Comparison of ENCODE assay signal across 8 cellular contexts in genomic region chr17:1724351-1724868, GRCh38. TPM values are rescaled to one million over a fixed set of nuclear protein-coding genes. Genes with fewer than 3 reads are reported as not detected.
DNase-seq lines count a peak whose midpoint lies in the region; ATAC-seq and TF ChIP-seq lines count a peak whose summit lies in the region.

Gene WDR81 (plus strand): TSS chr17:1724704. CDS start chr17:1724960, 256 bp downstream.

- H3K9ac ChIP-seq in ES-I3 (ENCODE audit: low read depth, low read length) (peak within 1 kb of the TSS; percentile 80), iPS-15b (ENCODE audit: low read depth, low read length) (peak within 1 kb of the TSS; percentile 54)

- ATAC-seq in gastrocnemius medialis: peak; percentile 71 to 78

- intact Hi-C loops in gastrocnemius medialis (cut with DNase I; ENCODE audit: low total_unique reads): no loop called here

- H3K4me3 ChIP-seq in brain microvascular endothelial cell (ENCODE audit: low read depth, low read length) (peak within 1 kb of the TSS; percentile 54), iPS-15b (ENCODE audit: low read depth, low read length) (peak within 1 kb of the TSS; percentile 55), gastrocnemius medialis (peak within 1 kb of the TSS; percentile 62 to 88 (median 76))

- TF ChIP-seq CTCF in VCaP (conservative IDR thresholded peaks at IDR 0.05): no peak
- TF ChIP-seq CTCF in brain microvascular endothelial cell (IDR thresholded peaks at IDR 0.05; ENCODE audit: low read depth, low read length, missing control alignments): no peak
- TF ChIP-seq CTCF in gastrocnemius medialis (IDR thresholded peaks at IDR 0.05 in 4 of 5, conservative IDR thresholded peaks at IDR 0.05 in 1 of 5): peak in 2 of 5 experiments; percentile 43 to 61

- H3K27ac ChIP-seq in VCaP: peak within 1 kb of the TSS; percentile 79
- H3K27ac ChIP-seq in brain microvascular endothelial cell: peak within 1 kb of the TSS; percentile 52
- peak within 1 kb of the TSS; percentile 95 to 100 (median 99) for H3K27ac ChIP-seq in gastrocnemius medialis

- DNase-seq in HCEC 1CT: peak; percentile 87
- peak; percentile 17 for DNase-seq in NCI-H1694 (lab: John Stamatoyannopoulos, UW)
- DNase-seq in brain microvascular endothelial cell: peak; percentile 67
- DNase-seq in gastrocnemius medialis: peak; percentile 91 to 93
- no peak for DNase-seq in NCI-H2107 treated with DMSO at 0.1 percent for 48 hours (lab: John Stamatoyannopoulos, UW; ENCODE audit: unreplicated experiment)

- in situ Hi-C loops in brain microvascular endothelial cell (cut with HindIII; ENCODE audit: low pct_ligation_motif_present, low sequenced_read_pairs): no loop called here
- in situ Hi-C loops in gastrocnemius medialis (cut with MboI; ENCODE audit: low sequenced_read_pairs in 4 of 4): loop anchor here in 3 of 4 donors (5.0 to 10.0 kb wide), 2 partner anchors 50 to 58 kb away; no protein-coding TSS in a partner anchor

- H3K4me1 ChIP-seq in ES-I3 (ENCODE audit: insufficient read depth, low read length) (no peaks in the 10 kb centered on the region), iPS-15b (ENCODE audit: control insufficient read depth, insufficient read depth, low read length) (no peaks in the 10 kb centered on the region), gastrocnemius medialis (peaks cover 44 to 48% of the 10 kb centered on the region in 2 donors)

- H3K9me3 ChIP-seq in ES-I3 (ENCODE audit: control insufficient read depth, insufficient read depth, low read length) (no peaks in the 10 kb centered on the region), iPS-15b (ENCODE audit: control insufficient read depth, insufficient read depth, low read length) (no peaks in the 10 kb centered on the region), gastrocnemius medialis (no peaks in the 10 kb centered on the region)

- no peaks in the 10 kb centered on the region for H3K27me3 ChIP-seq in brain microvascular endothelial cell (replicated peaks)
- H3K27me3 ChIP-seq in iPS-15b (ENCODE audit: control insufficient read depth, insufficient read depth, low read length): no peaks in the 10 kb centered on the region
- no peaks in the 10 kb centered on the region for H3K27me3 ChIP-seq in gastrocnemius medialis

- TF ChIP-seq POLR2A in gastrocnemius medialis (IDR thresholded peaks at IDR 0.05): peak; percentile 82 to 92

- H3K36me3 ChIP-seq in ES-I3 (ENCODE audit: insufficient read depth, low read length) (no peaks in the 10 kb centered on the region), brain microvascular endothelial cell (replicated peaks) (peaks cover 2% of the 10 kb centered on the region), iPS-15b (ENCODE audit: control insufficient read depth, insufficient read depth, low read length) (peaks cover 5% of the 10 kb centered on the region), gastrocnemius medialis (peaks cover 0 to 25% of the 10 kb centered on the region in 2 donors)

RNA-seq across cellular contexts. Expression of gene WDR81, which starts in this region (rescaled TPM):
- 10 to 100 TPM; 22.3 to 61.1 (median 42.7) TPM for total RNA-seq in gastrocnemius medialis
